ENCODE assay signal across 22 cellular contexts in the genomic region with DNA sequence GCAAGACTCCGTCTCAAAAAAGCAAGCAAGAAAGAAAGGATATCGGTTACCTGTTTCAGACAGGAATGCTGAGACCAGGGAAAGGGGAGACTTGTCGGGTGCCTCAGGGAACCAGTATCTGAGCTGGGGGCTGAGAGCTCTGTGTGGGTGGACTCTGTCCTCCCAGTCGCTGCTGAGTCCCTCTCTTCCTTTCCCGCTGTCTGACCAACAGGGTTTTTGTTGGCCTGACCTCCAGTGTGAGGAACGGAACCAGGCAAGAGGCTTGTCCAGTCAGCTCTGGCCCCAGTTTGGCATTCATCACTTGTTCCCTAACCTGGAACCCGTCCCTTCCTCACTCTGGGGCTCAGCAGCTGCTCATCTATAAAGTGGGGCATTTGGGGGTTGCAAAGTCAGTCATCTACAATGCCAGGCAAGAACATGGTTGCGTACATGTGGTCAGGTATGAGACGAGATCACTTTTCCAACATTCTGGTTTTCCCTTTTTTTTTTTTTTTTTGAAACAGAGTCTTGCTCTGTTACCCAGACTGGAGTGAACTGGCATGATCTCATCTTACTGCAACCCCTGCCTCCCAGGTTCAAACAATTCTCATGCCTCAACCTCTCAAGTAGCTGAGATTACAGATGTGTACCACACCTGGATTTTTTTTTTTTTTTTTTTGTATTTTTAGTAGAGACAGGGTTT.
A peak's percentile ranks its signal among the peaks of the same experiment; 100 is the strongest.
DNase-seq lines count a peak whose midpoint lies in the region; TF ChIP-seq lines count a peak whose summit lies in the region.
"Had no signal": no experiment of that assay in that cellular context is flagged by ENCODE, and none has a peak within 500 bp of the region (broad histone marks: within the 10 kb centered on the region; RNA-seq: fewer than 3 reads in every experiment).

No MANE protein-coding gene starts in this region.

- TF ChIP-seq CTCF in Calu3 (IDR thresholded peaks at IDR 0.05; ENCODE audit: unreplicated experiment): no peak
- no peak for TF ChIP-seq CTCF in PC-9 (conservative IDR thresholded peaks at IDR 0.05)
- TF ChIP-seq CTCF in esophagus squamous epithelium (IDR thresholded peaks at IDR 0.05): no peak
- TF ChIP-seq CTCF in coronary artery (IDR thresholded peaks at IDR 0.05): no peak

- H3K4me1 ChIP-seq in PC-9 (replicated peaks; ENCODE audit: insufficient read depth): peaks cover 64% of the 10 kb centered on the region
- H3K4me1 ChIP-seq in esophagus squamous epithelium: peaks cover 9 to 70% (median 29%) of the 10 kb centered on the region in 3 donors
- H3K4me1 ChIP-seq in trophoblast cell (ENCODE audit: control insufficient read depth in 1 of 2, insufficient read depth in 2 of 2, low read length in 2 of 2): peaks cover 44 to 50% of the 10 kb centered on the region in 2 experiments
- H3K4me1 ChIP-seq: breast epithelium, tibial nerve had no signal

- 81 to 93% methylated on average over 6 to 8 of the region's 9 CpGs for WGBS in esophagus squamous epithelium, 2 donors
- no CpG with 5 or more reads among the region's 9 CpGs for WGBS in trophoblast cell (ENCODE audit: extremely low coverage, insufficient coverage, insufficient read length)

- peaks cover 23% of the 10 kb centered on the region for H3K4me1 Mint-ChIP-seq in Calu3 (ENCODE audit: low read depth, unreplicated experiment)
- H3K4me1 Mint-ChIP-seq: natural killer cell had no signal

- H2BK120ac ChIP-seq in trophoblast cell (ENCODE audit: insufficient read depth, low read length, poor library complexity): peak overlapping the region; percentile 95

- H3K36me3 Mint-ChIP-seq in Calu3 (ENCODE audit: insufficient read depth, unreplicated experiment): peaks cover 6% of the 10 kb centered on the region
- H3K36me3 Mint-ChIP-seq: natural killer cell had no signal

- peak overlapping the region; percentile 93 for H2BK12ac ChIP-seq in trophoblast cell (ENCODE audit: low read length)

- H2AFZ ChIP-seq in PC-9 (no peak overlapping the region), trophoblast cell (ENCODE audit: insufficient read depth, low read length, poor library complexity) (peak overlapping the region; percentile 8)

- H3K9me3 ChIP-seq in PC-9 (ENCODE audit: insufficient read depth, low read depth) (no peaks in the 10 kb centered on the region), esophagus squamous epithelium (no peaks in the 10 kb centered on the region), trophoblast cell (ENCODE audit: insufficient read depth, low read depth, low read length) (peaks cover 2% of the 10 kb centered on the region)
- H3K9me3 ChIP-seq: adrenal gland, breast epithelium, tibial nerve had no signal

- H3K4me2 ChIP-seq in PC-9 (peak overlapping the region; percentile 69), trophoblast cell (ENCODE audit: low read length) (no peak overlapping the region)

- no peak overlapping the region for H3K23ac ChIP-seq in trophoblast cell (ENCODE audit: low read length)

- H3K4me3 Mint-ChIP-seq in Calu3 (ENCODE audit: low read depth, unreplicated experiment): no peak overlapping the region
- H3K4me3 Mint-ChIP-seq: CD14-positive monocyte; effector memory CD8-positive, alpha-beta T cell; natural killer cell; stimulated activated naive CD8-positive, alpha-beta T cell treated with anti-CD3 and anti-CD28 coated beads, Interleukin-15, Interleukin-2, amounts not matched to agents 100 ng/mL and 50 ng/mL, for 24 hours had no signal

- H3K36me3 ChIP-seq in PC-9 (ENCODE audit: low read depth) (no peaks in the 10 kb centered on the region), esophagus squamous epithelium (no peaks in the 10 kb centered on the region), trophoblast cell (ENCODE audit: control insufficient read depth in 1 of 2, insufficient read depth in 2 of 2, low read length in 2 of 2) (no peaks in the 10 kb centered on the region)
- H3K36me3 ChIP-seq: adrenal gland, breast epithelium, tibial nerve had no signal

- no peak overlapping the region for H3K9ac ChIP-seq in trophoblast cell (ENCODE audit: low read length)

- peak overlapping the region; percentile 96 for H3K27ac ChIP-seq in PC-9
- H3K27ac ChIP-seq in esophagus squamous epithelium: peak overlapping the region in 3 of 4 donors; percentile 9 to 88 (median 88)
- H3K27ac ChIP-seq in trophoblast cell (ENCODE audit: low read depth, low read length): peak overlapping the region; percentile 45
- no peak overlapping the region for H3K27ac ChIP-seq in coronary artery
- H3K27ac ChIP-seq: adrenal gland, tibial nerve had no signal

- H3K79me2 ChIP-seq in PC-9 (ENCODE audit: low read depth) (no peaks in the 10 kb centered on the region), trophoblast cell (ENCODE audit: control insufficient read depth, insufficient read depth, low read length, poor library complexity) (peaks cover 6% of the 10 kb centered on the region)

- peak overlapping the region; percentile 65 for H2AK5ac ChIP-seq in trophoblast cell (ENCODE audit: low read length)

- H4K91ac ChIP-seq in trophoblast cell (ENCODE audit: low read depth, low read length): peak overlapping the region; percentile 85

- peak overlapping the region; percentile 79 for H2BK5ac ChIP-seq in trophoblast cell (ENCODE audit: low read depth, low read length, poor library complexity)

- H3K4me3 ChIP-seq in PC-9 (no peak overlapping the region), esophagus squamous epithelium (no peak overlapping the region), trophoblast cell (ENCODE audit: low read depth, low read length) (no peak overlapping the region), coronary artery (no peak overlapping the region)
- H3K4me3 ChIP-seq: adrenal gland, breast epithelium, tibial nerve had no signal

- no peaks in the 10 kb centered on the region for H3K27me3 ChIP-seq in PC-9 (ENCODE audit: insufficient read depth, low read depth)
- H3K27me3 ChIP-seq in esophagus squamous epithelium: no peaks in the 10 kb centered on the region
- no peaks in the 10 kb centered on the region for H3K27me3 ChIP-seq in trophoblast cell (ENCODE audit: insufficient read depth, low read length)
- H3K27me3 ChIP-seq: adrenal gland, breast epithelium, tibial nerve had no signal

- H4K12ac ChIP-seq in trophoblast cell (ENCODE audit: low read depth, low read length): no peak overlapping the region

- H3F3A ChIP-seq in PC-9 (ENCODE audit: insufficient read depth, low read depth): peaks cover 56% of the 10 kb centered on the region

- H3K9me3 Mint-ChIP-seq in Calu3 (ENCODE audit: low read depth, unreplicated experiment): peaks cover 3% of the 10 kb centered on the region
- H3K9me3 Mint-ChIP-seq: CD14-positive monocyte; effector memory CD8-positive, alpha-beta T cell; natural killer cell; stimulated activated naive CD8-positive, alpha-beta T cell treated with anti-CD3 and anti-CD28 coated beads, Interleukin-15, Interleukin-2, amounts not matched to agents 100 ng/mL and 50 ng/mL, for 24 hours; T-helper 2 cell treated with Interferon-gamma antibody and Interleukin-4, amounts not matched to agents 5 μg/mL and 100 μg/mL, for 36 hours had no signal

- H3K4ac ChIP-seq in trophoblast cell (ENCODE audit: low read depth, low read length): peak overlapping the region; percentile 13

- H3K14ac ChIP-seq in trophoblast cell (ENCODE audit: low read length): peak overlapping the region; percentile 58

- peak overlapping the region; percentile 94 for H3K27ac Mint-ChIP-seq in Calu3 (ENCODE audit: unreplicated experiment)
- H3K27ac Mint-ChIP-seq: natural killer cell; T-helper 2 cell treated with Interferon-gamma antibody and Interleukin-4, amounts not matched to agents 5 μg/mL and 100 μg/mL, for 36 hours had no signal

- H3K27me3 Mint-ChIP-seq in Calu3 (ENCODE audit: unreplicated experiment): no peaks in the 10 kb centered on the region
- H3K27me3 Mint-ChIP-seq: stimulated activated naive CD8-positive, alpha-beta T cell treated with anti-CD3 and anti-CD28 coated beads, Interleukin-15, Interleukin-2, amounts not matched to agents 100 ng/mL and 50 ng/mL, for 24 hours had no signal

- H3K9me2 ChIP-seq in PC-9 (ENCODE audit: insufficient read depth): no peaks in the 10 kb centered on the region

- no peak for TF ChIP-seq POLR2A in esophagus squamous epithelium (IDR thresholded peaks at IDR 0.05)

- POLR2A ChIA-PET in PC-9 (lab: Charles Lee; ENCODE audit: unreplicated experiment): no interaction called here

- DNase-seq in Calu3: no peak
- no peak for DNase-seq in PC-9
- no peak for DNase-seq in esophagus squamous epithelium (lab: John Stamatoyannopoulos, UW)
- no peak for DNase-seq in trophoblast cell
- DNase-seq in activated gamma-delta T cell (lab: John Stamatoyannopoulos, UW): no peak
- no peak for DNase-seq in coronary artery (ENCODE audit: low spot score)
- DNase-seq in KBM-7: no peak
- DNase-seq: adrenal gland; effector memory CD8-positive, alpha-beta T cell; EL; HCEC 1CT; head of caudate nucleus; natural killer cell; NCI-H1092; NCI-H2029 treated with DMSO at 0.1 percent for 48 hours; NCI-H226; right cardiac atrium had no signal

- H3K18ac ChIP-seq in trophoblast cell (ENCODE audit: low read length): peak overlapping the region; percentile 75

- peaks cover 47% of the 10 kb centered on the region for H3K79me1 ChIP-seq in trophoblast cell (ENCODE audit: low read length)

- in situ Hi-C loops in KBM-7 (cut with MboI; ENCODE audit: low pct_unique_long_range_greater_than_20kb, low sequenced_read_pairs): no loop called here

- H4K8ac ChIP-seq in trophoblast cell (ENCODE audit: low read depth, low read length): peak overlapping the region; percentile 81

- intact Hi-C loops in Calu3 (cut with micrococcal nuclease; ENCODE audit: unreplicated experiment): loop anchor here (5.0 kb wide), 1 partner anchor 45 kb away; no protein-coding TSS in a partner anchor
- intact Hi-C loops in PC-9 (cut with micrococcal nuclease; ENCODE audit: unreplicated experiment): loop anchor here (5.0 kb wide), 2 partner anchors 35 to 50 kb away; no protein-coding TSS in a partner anchor
- intact Hi-C loops in esophagus squamous epithelium (cut with DNase I): no loop called here

- BruUV-seq in Calu3 (replicated peaks; lab: Mats Ljungman, UMichigan) (no TSS peak), PC-9 (replicated peaks; lab: Mats Ljungman, UMichigan) (no TSS peak)

- CTCF ChIA-PET in Calu3 (lab: Charles Lee): interaction anchor here (0.7 to 2.0 kb wide), 6 partner anchors 9 to 230 kb away, joined by 3 to 8 read pairs (median 4); a partner anchor contains a TSS
- CTCF ChIA-PET in PC-9 (lab: Charles Lee): interaction anchor here (0.7 to 0.8 kb wide), 2 partner anchors 28 to 62 kb away, joined by 3 to 5 read pairs; no protein-coding TSS in a partner anchor

- H4K20me1 ChIP-seq in PC-9 (ENCODE audit: insufficient read depth): no peaks in the 10 kb centered on the region

Comparison
In these comparisons a context has a peak if more than half of its experiments do, and no peak if none do; other contexts are left out.
1. H3K27ac ChIP-seq: peak in PC-9 (single experiment), esophagus squamous epithelium (3 of 4) and trophoblast cell (single experiment); none in coronary artery (0 of 2).